9 cellular contexts compared by ENCODE assay signal in the genomic region with DNA sequence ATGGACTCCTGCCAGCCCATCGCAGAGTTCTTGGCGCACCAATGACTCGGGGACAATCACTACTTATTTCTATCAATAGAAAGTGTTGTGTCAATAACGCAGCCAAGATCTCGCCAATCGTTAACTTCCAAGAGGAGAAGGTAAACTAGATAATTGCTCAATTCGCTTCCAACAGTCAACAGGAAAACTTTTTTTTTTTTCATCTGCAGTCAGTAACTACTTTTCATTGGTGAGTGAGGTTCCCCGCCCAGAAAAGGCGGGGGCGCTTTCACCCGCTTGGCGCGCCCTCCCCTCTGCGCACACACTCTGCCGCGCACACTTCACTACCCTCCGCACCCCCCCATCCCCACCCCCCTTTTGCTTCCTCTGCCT. TPM values are rescaled to one million over a fixed set of nuclear protein-coding genes. Genes with fewer than 3 reads are reported as not detected.
DNase-seq lines count a peak whose midpoint lies in the region; ATAC-seq and TF ChIP-seq lines count a peak whose summit lies in the region.
"Had no signal": no experiment of that assay in that cellular context is flagged by ENCODE, and none has a peak within 500 bp of the region (broad histone marks: within the 10 kb centered on the region; RNA-seq: fewer than 3 reads in every experiment).

Gene FEZF1, minus strand, starts transcription at position 147 of the 372 bp plus-strand sequence. CDS start 313 bp downstream, outside the sequence.

- no peak within 1 kb of the TSS for H2BK15ac ChIP-seq in mesenchymal stem cell (ENCODE audit: low read depth, poor library complexity, severe bottlenecking)

- H4K91ac ChIP-seq in mesenchymal stem cell (ENCODE audit: low read length) = no peak within 1 kb of the TSS

- H3K79me1 ChIP-seq in mesenchymal stem cell (replicated peaks; ENCODE audit: low read length, poor library complexity, severe bottlenecking) = no peaks in the 10 kb centered on the region

- no peaks in the 10 kb centered on the region for H3K9me3 ChIP-seq in HUES64 (ENCODE audit: insufficient read depth, low read depth, low read length)
- peaks cover 6% of the 10 kb centered on the region for H3K9me3 ChIP-seq in adipocyte (ENCODE audit: control insufficient read depth, low read length)
- no peaks in the 10 kb centered on the region for H3K9me3 ChIP-seq in mesenchymal stem cell (ENCODE audit: control insufficient read depth, low read length)

- DNase-seq in adipocyte (ENCODE audit: low read depth) (no peak), mesenchymal stem cell (no peak), SK-N-DZ (ENCODE audit: low spot score) (no peak)
- DNase-seq: foreskin melanocyte had no signal

- H3K4me3 ChIP-seq in HUES64 (ENCODE audit: low read length) (peak within 1 kb of the TSS; percentile 75), adipocyte (ENCODE audit: low read length) (peak within 1 kb of the TSS; percentile 57), mesenchymal stem cell (ENCODE audit: insufficient read depth in 1 of 2, low read depth in 1 of 2, low read length in 2 of 2) (peak within 1 kb of the TSS in 1 of 2 experiments; percentile 60)

- TF ChIP-seq CTCF in 22Rv1 (IDR thresholded peaks at IDR 0.05) = no peak

- peak within 1 kb of the TSS in 1 of 2 experiments; percentile 16 for H3K23ac ChIP-seq in mesenchymal stem cell (ENCODE audit: low read length in 2 of 2)

- no peak within 1 kb of the TSS for H3K18ac ChIP-seq in mesenchymal stem cell (ENCODE audit: low read depth in 1 of 2, low read length in 2 of 2)

- no peak within 1 kb of the TSS for H3K14ac ChIP-seq in mesenchymal stem cell (ENCODE audit: low read length in 2 of 2)

- H3K27ac ChIP-seq in 22Rv1 = peak within 1 kb of the TSS; percentile 85
- no peak within 1 kb of the TSS for H3K27ac ChIP-seq in HUES64 (ENCODE audit: low read depth, low read length)
- no peak within 1 kb of the TSS for H3K27ac ChIP-seq in mesenchymal stem cell (ENCODE audit: low read length, poor library complexity, severe bottlenecking)

- H3K9ac ChIP-seq in HUES64 (ENCODE audit: low read depth, low read length) = peak within 1 kb of the TSS; percentile 56; the same call in 1 of the 2 replicates
- H3K9ac ChIP-seq in adipocyte (ENCODE audit: low read length) = no peak within 1 kb of the TSS
- no peak within 1 kb of the TSS for H3K9ac ChIP-seq in mesenchymal stem cell (ENCODE audit: low read length)

- no peak within 1 kb of the TSS for H2AFZ ChIP-seq in mesenchymal stem cell (ENCODE audit: low read depth, low read length)

- H2BK120ac ChIP-seq in mesenchymal stem cell (ENCODE audit: low read depth, low read length) = no peak within 1 kb of the TSS

- ATAC-seq in HG03521 (IDR thresholded peaks at IDR 0.05; ENCODE audit: unreplicated experiment) = no peak
- ATAC-seq in GM21529 (IDR thresholded peaks at IDR 0.05; ENCODE audit: unreplicated experiment) = no peak
- no peak for ATAC-seq in HG03175 (IDR thresholded peaks at IDR 0.05; ENCODE audit: unreplicated experiment)

- no peak within 1 kb of the TSS for H2BK5ac ChIP-seq in mesenchymal stem cell (ENCODE audit: low read depth, low read length, poor library complexity, severe bottlenecking)

- H3K27me3 ChIP-seq in HUES64 (ENCODE audit: insufficient read depth, low read length) (peaks cover 100% of the 10 kb centered on the region), adipocyte (replicated peaks; ENCODE audit: control insufficient read depth, insufficient read depth, low read length) (peaks cover 96% of the 10 kb centered on the region), mesenchymal stem cell (ENCODE audit: control insufficient read depth in 1 of 2, insufficient read depth in 1 of 2, low read length in 2 of 2) (peaks cover 91 to 99% of the 10 kb centered on the region in 2 experiments)

- H3K36me3 ChIP-seq in HUES64 (ENCODE audit: insufficient read depth, low read length) (peaks cover 4% of the 10 kb centered on the region; the same call in 1 of the 2 replicates), adipocyte (ENCODE audit: control insufficient read depth, insufficient read depth, low read length, severe bottlenecking) (no peaks in the 10 kb centered on the region), mesenchymal stem cell (ENCODE audit: control insufficient read depth in 1 of 2, insufficient read depth in 2 of 2, low read depth in 1 of 2, low read length in 2 of 2) (no peaks in the 10 kb centered on the region)

- H4K8ac ChIP-seq in mesenchymal stem cell (ENCODE audit: low read length) = no peak within 1 kb of the TSS

- no peak within 1 kb of the TSS for H2BK12ac ChIP-seq in mesenchymal stem cell (ENCODE audit: low read length in 2 of 2)

- peak within 1 kb of the TSS; percentile 69 for H3K4me2 ChIP-seq in mesenchymal stem cell (ENCODE audit: low read length, poor library complexity, severe bottlenecking)

- under 1% methylated on average over 17 of the region's 17 CpGs for whole genome bisulfite sequencing in HUES64
- WGBS in mesenchymal stem cell = 1% methylated on average over 17 of the region's 17 CpGs

- H3K4ac ChIP-seq in mesenchymal stem cell (ENCODE audit: low read depth in 1 of 2, low read length in 2 of 2) = no peak within 1 kb of the TSS

- H3K4me1 ChIP-seq in HUES64 (ENCODE audit: insufficient read depth, low read length) = peaks cover 39% of the 10 kb centered on the region
- peaks cover 10% of the 10 kb centered on the region for H3K4me1 ChIP-seq in adipocyte (ENCODE audit: control insufficient read depth, insufficient read depth, low read length)
- H3K4me1 ChIP-seq in mesenchymal stem cell (ENCODE audit: control insufficient read depth, insufficient read depth, low read depth, low read length) = peaks cover 40% of the 10 kb centered on the region

- H2AK5ac ChIP-seq in mesenchymal stem cell (ENCODE audit: low read length, severe bottlenecking) = no peak within 1 kb of the TSS

RNA-seq across cellular contexts. Expression of gene FEZF1, which starts in this region (rescaled TPM):
- polyA plus RNA-seq in HUES64 (2013, experiment 1 of 2) = 3.4 TPM
- 3.5 TPM for polyA plus RNA-seq in HUES64 (2013, experiment 2 of 2)
- polyA plus RNA-seq in mesenchymal stem cell (2013, experiment 1 of 2) = not detected
- not detected for polyA plus RNA-seq in mesenchymal stem cell (2013, experiment 2 of 2)
- not detected in 2 replicates for polyA plus RNA-seq in SK-N-DZ (2014; cell fraction: cytosol; rRNA removed)
- not detected in 2 replicates for polyA plus RNA-seq in SK-N-DZ (2014; cell fraction: nucleus; rRNA removed)
